1 cellular context compared by ENCODE assay signal in genomic region chr1:40944841-40945430, GRCh38.
TF ChIP-seq lines count a peak whose summit lies in the region.

No MANE protein-coding gene starts in this region.

TF ChIP-seq in HepG2, 621 proteins besides CTCF, POLR2A, EP300 and RAD21 (continued from another document and continues in another):
- no peak for TF ChIP-seq ZNF770 (CRISPR knock-in tag; IDR thresholded peaks at IDR 0.05)
- TF ChIP-seq RARG (CRISPR knock-in tag; IDR thresholded peaks at IDR 0.05; ENCODE audit: low read depth) = no peak
- no peak for TF ChIP-seq ZNF383 (CRISPR knock-in tag; IDR thresholded peaks at IDR 0.05; ENCODE audit: borderline replicate concordance)
- no peak for TF ChIP-seq ZNF841 (CRISPR knock-in tag; IDR thresholded peaks at IDR 0.05; ENCODE audit: borderline replicate concordance)
- TF ChIP-seq KDM6A (CRISPR knock-in tag; IDR thresholded peaks at IDR 0.05; ENCODE audit: low read depth) = 0 out of 2 replicates have a peak, but pooled peaks have one; percentile 44
- TF ChIP-seq CENPT (CRISPR knock-in tag; IDR thresholded peaks at IDR 0.05; ENCODE audit: low read depth) = no peak
- TF ChIP-seq CHD4 (IDR thresholded peaks at IDR 0.05; ENCODE audit: borderline replicate concordance, low read length) = no peak
- peak; percentile 66; the same call in 1 of the 2 replicates for TF ChIP-seq HMG20A (CRISPR knock-in tag; IDR thresholded peaks at IDR 0.05; ENCODE audit: borderline replicate concordance)
- TF ChIP-seq ZNF597 (CRISPR knock-in tag; IDR thresholded peaks at IDR 0.05) = no peak
- TF ChIP-seq RELA (CRISPR knock-in tag; IDR thresholded peaks at IDR 0.05) = peak; percentile 39; the same call in 1 of the 2 replicates
- TF ChIP-seq ZBTB7A (CRISPR knock-in tag; IDR thresholded peaks at IDR 0.05) = no peak
- TF ChIP-seq PAX8 (CRISPR knock-in tag; IDR thresholded peaks at IDR 0.05; ENCODE audit: borderline replicate concordance) = no peak
- no peak for TF ChIP-seq ZBTB42 (CRISPR knock-in tag; IDR thresholded peaks at IDR 0.05)
- TF ChIP-seq PBX3 (CRISPR knock-in tag; IDR thresholded peaks at IDR 0.05; ENCODE audit: borderline replicate concordance) = no peak
- TF ChIP-seq ZNF382 (CRISPR knock-in tag; IDR thresholded peaks at IDR 0.05; ENCODE audit: borderline replicate concordance) = no peak
- no peak for TF ChIP-seq ZNF549 (CRISPR knock-in tag; IDR thresholded peaks at IDR 0.05)
- peak; percentile 60 for TF ChIP-seq TEAD3 (CRISPR knock-in tag; optimal IDR thresholded peaks at IDR 0.05; ENCODE audit: borderline replicate concordance)
- no peak for TF ChIP-seq U2AF1 (optimal IDR thresholded peaks at IDR 0.05; ENCODE audit: low read depth, low read length)
- no peak for TF ChIP-seq SAFB2 (CRISPR knock-in tag; IDR thresholded peaks at IDR 0.05; ENCODE audit: borderline replicate concordance, low read depth)
- TF ChIP-seq FOSL1 (CRISPR knock-in tag; IDR thresholded peaks at IDR 0.05; ENCODE audit: borderline replicate concordance) = no peak
- no peak for TF ChIP-seq ZNF33B (CRISPR knock-in tag; IDR thresholded peaks at IDR 0.05)
- no peak for TF ChIP-seq ZFP36L1 (CRISPR knock-in tag; IDR thresholded peaks at IDR 0.05)
- TF ChIP-seq FOXK2 (IDR thresholded peaks at IDR 0.05) = no peak
- TF ChIP-seq MEF2D (CRISPR knock-in tag; IDR thresholded peaks at IDR 0.05) = 0 out of 2 replicates have a peak, but pooled peaks have one; percentile 41
- TF ChIP-seq ZUFSP (CRISPR knock-in tag; IDR thresholded peaks at IDR 0.05; ENCODE audit: borderline replicate concordance) = no peak
- TF ChIP-seq CREBL2 (CRISPR knock-in tag; IDR thresholded peaks at IDR 0.05; ENCODE audit: borderline replicate concordance) = no peak
- peak; percentile 37; the same call in 1 of the 2 replicates for TF ChIP-seq TFE3 (CRISPR knock-in tag; IDR thresholded peaks at IDR 0.05)
- no peak for TF ChIP-seq CC2D1A (CRISPR knock-in tag; IDR thresholded peaks at IDR 0.05)
- TF ChIP-seq PRDM10 (CRISPR knock-in tag; IDR thresholded peaks at IDR 0.05; ENCODE audit: low read depth) = no peak
- no peak for TF ChIP-seq HDAC6 (IDR thresholded peaks at IDR 0.05; ENCODE audit: low read depth, low read length)
- TF ChIP-seq ZKSCAN1 (IDR thresholded peaks at IDR 0.05; ENCODE audit: low read length) = no peak
- TF ChIP-seq MEIS1 (CRISPR knock-in tag; IDR thresholded peaks at IDR 0.05; ENCODE audit: borderline replicate concordance) = no peak
- no peak for TF ChIP-seq RCOR2 (CRISPR knock-in tag; IDR thresholded peaks at IDR 0.05)
- TF ChIP-seq NFKBIZ (CRISPR knock-in tag; IDR thresholded peaks at IDR 0.05) = no peak
- TF ChIP-seq ZBTB40 (IDR thresholded peaks at IDR 0.05) = no peak
- TF ChIP-seq ZBTB40 (CRISPR knock-in tag; IDR thresholded peaks at IDR 0.05) = no peak
- no peak for TF ChIP-seq ZNF703 (CRISPR knock-in tag; IDR thresholded peaks at IDR 0.05; ENCODE audit: borderline replicate concordance)
- no peak; the same call in 1 of the 2 replicates for TF ChIP-seq TARDBP (CRISPR knock-in tag; IDR thresholded peaks at IDR 0.05)
- TF ChIP-seq PCBP2 (optimal IDR thresholded peaks at IDR 0.05; ENCODE audit: low read depth, low read length, poor library complexity, severe bottlenecking) = no peak
- TF ChIP-seq MTA1 (CRISPR knock-in tag; IDR thresholded peaks at IDR 0.05; ENCODE audit: borderline replicate concordance) = no peak
